In the genomic region with DNA sequence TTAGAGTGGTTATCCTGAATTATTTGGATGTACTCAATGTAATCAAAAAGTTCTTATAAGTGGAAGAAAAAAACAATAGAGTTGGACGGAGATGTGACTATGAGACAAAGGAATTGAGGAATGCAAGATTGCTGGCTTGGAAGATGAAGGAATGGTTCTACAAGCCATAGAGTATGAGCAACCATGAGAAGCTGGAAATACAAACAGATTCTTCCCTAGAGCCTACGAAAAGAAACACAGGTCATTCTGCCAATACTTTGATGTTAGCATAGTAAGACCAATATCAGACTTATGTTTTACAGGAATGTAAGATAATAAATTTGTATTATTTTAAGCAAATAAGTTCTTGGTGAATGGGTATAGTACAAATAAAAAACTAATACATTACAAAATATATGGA, we compare ENCODE assay signal across 20 cellular contexts.
A peak's percentile ranks its signal among the peaks of the same experiment; 100 is the strongest.
DNase-seq lines count a peak whose midpoint lies in the region; ATAC-seq and TF ChIP-seq lines count a peak whose summit lies in the region.
"Had no signal": no experiment of that assay in that cellular context is flagged by ENCODE, and none has a peak within 500 bp of the region (broad histone marks: within the 10 kb centered on the region; RNA-seq: fewer than 3 reads in every experiment).

No MANE protein-coding gene starts in this region.

- H3K27me3 ChIP-seq in osteoblast (ENCODE audit: insufficient read depth, low read length): no peaks in the 10 kb centered on the region
- H3K27me3 ChIP-seq in upper lobe of right lung: no peaks in the 10 kb centered on the region
- H3K27me3 ChIP-seq: breast epithelium, foreskin keratinocyte had no signal

- peaks cover 3% of the 10 kb centered on the region for H3K79me2 ChIP-seq in osteoblast (ENCODE audit: insufficient read depth, low read length)

- H3K9ac ChIP-seq in SK-N-MC (ENCODE audit: insufficient read length): no peak overlapping the region

- TF ChIP-seq CTCF in AG10803 (conservative IDR thresholded peaks at IDR 0.05; ENCODE audit: low read length) (no peak), osteoblast (IDR thresholded peaks at IDR 0.05; ENCODE audit: extremely low read depth, low read depth, low read length) (no peak), upper lobe of right lung (IDR thresholded peaks at IDR 0.05) (no peak)

- H3K27ac ChIP-seq in SK-N-MC (peak overlapping the region; percentile 32; the same call in 1 of the 2 replicates), osteoblast (ENCODE audit: low read depth, low read length) (peak overlapping the region; percentile 60), upper lobe of right lung (no peak overlapping the region)
- H3K27ac ChIP-seq: breast epithelium, foreskin keratinocyte had no signal

- H4K20me1 ChIP-seq in osteoblast (ENCODE audit: insufficient read depth, low read length): no peaks in the 10 kb centered on the region

- H3K4me3 ChIP-seq in AG10803 (ENCODE audit: low read length) (no peak overlapping the region), SK-N-MC (no peak overlapping the region; the same call in 1 of the 2 replicates), osteoblast (ENCODE audit: insufficient read depth, low read length) (no peak overlapping the region), upper lobe of right lung (no peak overlapping the region)
- H3K4me3 ChIP-seq: breast epithelium, HAP-1 had no signal

- peak overlapping the region; percentile 66 for H3K4me2 ChIP-seq in osteoblast (ENCODE audit: insufficient read depth, low read length)

- H3K9me3 ChIP-seq in SK-N-MC (ENCODE audit: low read depth, low read length) (no peaks in the 10 kb centered on the region), osteoblast (ENCODE audit: low read depth, low read length) (no peaks in the 10 kb centered on the region), upper lobe of right lung (no peaks in the 10 kb centered on the region)
- H3K9me3 ChIP-seq: breast epithelium, HAP-1 had no signal

- peaks cover 7% of the 10 kb centered on the region for H3K36me3 ChIP-seq in SK-N-MC (ENCODE audit: insufficient read depth, low read length)
- H3K36me3 ChIP-seq in osteoblast (ENCODE audit: insufficient read depth, low read length): no peaks in the 10 kb centered on the region
- no peaks in the 10 kb centered on the region for H3K36me3 ChIP-seq in upper lobe of right lung
- H3K36me3 ChIP-seq: breast epithelium, HAP-1 had no signal

- intact Hi-C loops in upper lobe of right lung (cut with DNase I): no loop called here

- DNase-seq in AG10803 (ENCODE audit: low read depth) (peak; percentile 57), SK-N-MC (ENCODE audit: low read depth, low spot score) (no peak), dedifferentiated amniotic fluid mesenchymal stem cell (ENCODE audit: extremely low spot score) (peak; percentile 25), osteoblast (ENCODE audit: insufficient read length, low spot score, missing footprints) (peak; percentile 45), upper lobe of right lung (no peak), amygdala (lab: John Stamatoyannopoulos, UW) (no peak)
- DNase-seq: activated CD4-positive, alpha-beta T cell treated with anti-CD3 and anti-CD28 coated beads, Interleukin-2, amount 10 ng/mL, durations not matched to agents 7 days and 5 days; foreskin keratinocyte; hypothalamus; islet precursor cell; MM.1S; NCI-H524 treated with DMSO at 0.1 percent for 48 hours; stimulated activated CD4-positive, alpha-beta T cell treated with anti-CD3 and anti-CD28 coated beads, Interleukin-4, amount 100 ng/mL, for 24 hours; stimulated activated naive CD8-positive, alpha-beta T cell treated with anti-CD3 and anti-CD28 coated beads, Interleukin-15, amount 100 ng/mL, for 72 hours had no signal

- no peak overlapping the region for H2AFZ ChIP-seq in osteoblast (ENCODE audit: low read length)

- ATAC-seq in GM18867 (IDR thresholded peaks at IDR 0.05; ENCODE audit: unreplicated experiment): no peak
- ATAC-seq in HG03039 (IDR thresholded peaks at IDR 0.05; ENCODE audit: unreplicated experiment): no peak
- ATAC-seq in upper lobe of right lung: no peak
- ATAC-seq: activated naive CD4-positive, alpha-beta T cell treated with anti-CD3 and anti-CD28 coated beads, Interleukin-2, amount 50 U/mL, for 72 hours; activated T-helper 17 cell treated with anti-CD3 and anti-CD28 coated beads, Interleukin-2, amount 50 U/mL, for 72 hours; foreskin keratinocyte; stimulated activated naive CD8-positive, alpha-beta T cell treated with anti-CD3 and anti-CD28 coated beads, Interleukin-15, amount 100 ng/mL, for 72 hours had no signal

- H3K4me1 ChIP-seq in osteoblast (ENCODE audit: insufficient read depth, low read length) (peaks cover 20% of the 10 kb centered on the region), upper lobe of right lung (no peaks in the 10 kb centered on the region)
- H3K4me1 ChIP-seq: breast epithelium had no signal

Comparison
In these comparisons a context has a peak if more than half of its experiments do, and no peak if none do; other contexts are left out.
1. DNase-seq: peak in AG10803 (single experiment), dedifferentiated amniotic fluid mesenchymal stem cell (single experiment) and osteoblast (single experiment); none in SK-N-MC (single experiment), upper lobe of right lung (single experiment) and amygdala (0 of 56).